8 cellular contexts compared by ENCODE assay signal in genomic region chr16:30121741-30122620, GRCh38. TPM values are rescaled to one million over a fixed set of nuclear protein-coding genes. Genes with fewer than 3 reads are reported as not detected.
A peak's percentile ranks its signal among the peaks of the same experiment; 100 is the strongest.
DNase-seq lines count a peak whose midpoint lies in the region; ATAC-seq and TF ChIP-seq lines count a peak whose summit lies in the region.

No MANE protein-coding gene starts in this region.

- peaks cover 21 to 48% (median 26%) of the 10 kb centered on the region in 4 donors for H3K36me3 ChIP-seq in sigmoid colon

- peaks cover 27% of the 10 kb centered on the region for H3K4me1 Mint-ChIP-seq in activated naive CD8-positive, alpha-beta T cell treated with anti-CD3 and anti-CD28 coated beads, Interleukin-2, amount 10 ng/mL, durations not matched to agents 7 days and 5 days

- TF ChIP-seq POLR2A in sigmoid colon (IDR thresholded peaks at IDR 0.05), result no peak

- intact Hi-C loops in right cardiac atrium (cut with DNase I) (no loop called here), sigmoid colon (cut with DNase I) (loop anchor here (2.0 kb wide), 1 partner anchor 25 kb away; the partner anchor contains the start of gene YPEL3)

- peak overlapping the region; percentile 92 for H3K27ac ChIP-seq in right cardiac atrium (ENCODE audit: low read length)
- H3K27ac ChIP-seq in sigmoid colon, result peak overlapping the region; percentile 93 to 98 (median 96)

- WGBS in right cardiac atrium, result 34% methylated on average over 32 of the region's 32 CpGs
- 51 to 54% methylated on average over 32 of the region's 32 CpGs for WGBS in sigmoid colon, 2 donors

- H3K27ac Mint-ChIP-seq in activated naive CD8-positive, alpha-beta T cell treated with anti-CD3 and anti-CD28 coated beads, Interleukin-2, amount 10 ng/mL, durations not matched to agents 7 days and 5 days, result peak overlapping the region; percentile 88

- peak overlapping the region; percentile 65 for H3K4me3 ChIP-seq in GM12875 (ENCODE audit: low read depth, low read length)
- H3K4me3 ChIP-seq in right cardiac atrium (ENCODE audit: low read length), result peak overlapping the region; percentile 93
- H3K4me3 ChIP-seq in sigmoid colon, result peak overlapping the region; percentile 97 to 99 (median 99)

- no peaks in the 10 kb centered on the region for H3K27me3 Mint-ChIP-seq in activated naive CD8-positive, alpha-beta T cell treated with anti-CD3 and anti-CD28 coated beads, Interleukin-2, amount 10 ng/mL, durations not matched to agents 7 days and 5 days

- H3K4me1 ChIP-seq in right cardiac atrium (ENCODE audit: control insufficient read depth, insufficient read depth, low read length), result peaks cover 3% of the 10 kb centered on the region
- peaks cover 0 to 38% (median 34%) of the 10 kb centered on the region in 4 donors for H3K4me1 ChIP-seq in sigmoid colon

- TF ChIP-seq CTCF in GM12875 (IDR thresholded peaks at IDR 0.05; ENCODE audit: borderline replicate concordance, insufficient read depth, low read depth, low read length) (no peak), sigmoid colon (IDR thresholded peaks at IDR 0.05) (no peak)

- H3K9me3 ChIP-seq in right cardiac atrium (ENCODE audit: control insufficient read depth, low read length) (no peaks in the 10 kb centered on the region), sigmoid colon (no peaks in the 10 kb centered on the region)

- no peak for TF ChIP-seq EP300 in sigmoid colon (IDR thresholded peaks at IDR 0.05)

- DNase-seq in activated naive CD8-positive, alpha-beta T cell treated with anti-CD3 and anti-CD28 coated beads, Interleukin-2, amount 10 ng/mL, durations not matched to agents 7 days and 5 days, result no peak
- DNase-seq in right cardiac atrium (peak; percentile 90 to 95 (median 95)), sigmoid colon (peak; percentile 89), iPS-NIHi7 (ENCODE audit: extremely low spot score) (no peak)
- DNase-seq in stimulated activated CD4-positive, alpha-beta T cell treated with anti-CD3 and anti-CD28 coated beads, Interleukin-4, amount 100 ng/mL, for 1 hour, result no peak

- POLR2A ChIA-PET in activated naive CD8-positive, alpha-beta T cell treated with anti-CD3 and anti-CD28 coated beads, Interleukin-2, amount 10 ng/mL, durations not matched to agents 7 days and 5 days (lab: Charles Lee), result no interaction called here

- no peak for ATAC-seq in activated naive CD8-positive, alpha-beta T cell treated with anti-CD3 and anti-CD28 coated beads, Interleukin-2, amount 10 ng/mL, durations not matched to agents 7 days and 5 days (ENCODE audit: low read depth)
- ATAC-seq in right cardiac atrium, result peak; percentile 85 to 92
- ATAC-seq in HG02763 (IDR thresholded peaks at IDR 0.05; ENCODE audit: unreplicated experiment), result no peak
- ATAC-seq in GM18498 (IDR thresholded peaks at IDR 0.05; ENCODE audit: unreplicated experiment), result no peak

- peaks cover 13% of the 10 kb centered on the region for H3K36me3 Mint-ChIP-seq in activated naive CD8-positive, alpha-beta T cell treated with anti-CD3 and anti-CD28 coated beads, Interleukin-2, amount 10 ng/mL, durations not matched to agents 7 days and 5 days

- H3K27me3 ChIP-seq in right cardiac atrium (ENCODE audit: control insufficient read depth, insufficient read depth) (no peaks in the 10 kb centered on the region), sigmoid colon (no peaks in the 10 kb centered on the region)

- H3K4me3 Mint-ChIP-seq in activated naive CD8-positive, alpha-beta T cell treated with anti-CD3 and anti-CD28 coated beads, Interleukin-2, amount 10 ng/mL, durations not matched to agents 7 days and 5 days, result peak overlapping the region; percentile 89

- H3K9me3 Mint-ChIP-seq in activated naive CD8-positive, alpha-beta T cell treated with anti-CD3 and anti-CD28 coated beads, Interleukin-2, amount 10 ng/mL, durations not matched to agents 7 days and 5 days, result no peaks in the 10 kb centered on the region

RNA-seq across cellular contexts. Expression of gene MAPK3, which starts 1.0 kb away (rescaled TPM):
- 10 to 100 TPM; 77.6 to 81.4 TPM for total RNA-seq in activated naive CD8-positive, alpha-beta T cell treated with anti-CD3 and anti-CD28 coated beads, Interleukin-2, amount 10 ng/mL, durations not matched to agents 7 days and 5 days
- 10 to 100 TPM; 55.9 to 67.8 (median 64.3) TPM for total RNA-seq in right cardiac atrium
- polyA plus RNA-seq in right cardiac atrium, result 78.1 TPM
- 10 to 100 TPM; 43.8 to 59.9 (median 57.6) TPM for total RNA-seq in sigmoid colon
- polyA plus RNA-seq in sigmoid colon, result 100 to 1,000 TPM; 214 to 365 (median 321) TPM

RNA-seq across cellular contexts. Expression of gene GDPD3, which starts 8.6 kb away (rescaled TPM):
- 10 to 100 TPM; 14.3 to 18.6 TPM for total RNA-seq in activated naive CD8-positive, alpha-beta T cell treated with anti-CD3 and anti-CD28 coated beads, Interleukin-2, amount 10 ng/mL, durations not matched to agents 7 days and 5 days
- 1 to 10 TPM; 1.3 to 3.7 (median 3.2) TPM for total RNA-seq in right cardiac atrium
- 2.6 TPM for polyA plus RNA-seq in right cardiac atrium
- total RNA-seq in sigmoid colon, result 1 to 10 TPM in 3 of 4 donors, under 1 TPM in 1; 0.54 to 8.0 (median 2.9) TPM
- 10 to 100 TPM; 17.4 to 68.8 (median 19.0) TPM for polyA plus RNA-seq in sigmoid colon

RNA-seq across cellular contexts. Expression of gene YPEL3, which starts 26.0 kb away (rescaled TPM):
- total RNA-seq in activated naive CD8-positive, alpha-beta T cell treated with anti-CD3 and anti-CD28 coated beads, Interleukin-2, amount 10 ng/mL, durations not matched to agents 7 days and 5 days, result 100 to 1,000 TPM; 135 to 139 TPM
- total RNA-seq in right cardiac atrium, result 10 to 100 TPM; 54.4 to 79.2 (median 71.2) TPM
- 118 TPM for polyA plus RNA-seq in right cardiac atrium
- total RNA-seq in sigmoid colon, result 100 to 1,000 TPM in 2 of 4 donors, 10 to 100 TPM in 2; 82.1 to 110 (median 103) TPM
- 100 to 1,000 TPM in 2 of 3 donors, 10 to 100 TPM in 1; 57.6 to 126 (median 107) TPM for polyA plus RNA-seq in sigmoid colon

RNA-seq across cellular contexts. Expression of gene TBX6, which starts 30.3 kb away (rescaled TPM):
- total RNA-seq in activated naive CD8-positive, alpha-beta T cell treated with anti-CD3 and anti-CD28 coated beads, Interleukin-2, amount 10 ng/mL, durations not matched to agents 7 days and 5 days, result 1 to 10 TPM; 2.4 to 3.0 TPM
- 1 to 10 TPM in 2 of 4 donors, under 1 TPM in 2; 0.67 to 1.2 (median 1.0) TPM for total RNA-seq in right cardiac atrium
- 0.93 TPM for polyA plus RNA-seq in right cardiac atrium
- 1 to 10 TPM in 3 of 4 donors, under 1 TPM in 1; 0.54 to 1.7 (median 1.1) TPM for total RNA-seq in sigmoid colon
- 1 to 10 TPM in 1 of 3 donors, under 1 TPM in 2; 0.23 to 1.1 (median 0.60) TPM for polyA plus RNA-seq in sigmoid colon

RNA-seq across cellular contexts. Expression of gene PPP4C, which starts 46.2 kb away (rescaled TPM):
- total RNA-seq in activated naive CD8-positive, alpha-beta T cell treated with anti-CD3 and anti-CD28 coated beads, Interleukin-2, amount 10 ng/mL, durations not matched to agents 7 days and 5 days, result 100 to 1,000 TPM; 123 to 133 TPM
- total RNA-seq in right cardiac atrium (10 to 100 TPM; 31.3 to 40.8 (median 36.0) TPM), sigmoid colon (10 to 100 TPM; 39.2 to 45.6 (median 43.6) TPM)
- polyA plus RNA-seq in right cardiac atrium (51.8 TPM), sigmoid colon (100 to 1,000 TPM; 118 to 155 (median 146) TPM)

Comparison
In these comparisons a context has a peak if more than half of its experiments do, and no peak if none do; other contexts are left out.
1. ATAC-seq: peak in right cardiac atrium (2 of 2); none in activated naive CD8-positive, alpha-beta T cell treated with anti-CD3 and anti-CD28 coated beads, Interleukin-2, amount 10 ng/mL, durations not matched to agents 7 days and 5 days (single experiment), HG02763 (single experiment) and GM18498 (single experiment).
2. DNase-seq: peak in right cardiac atrium (3 of 3) and sigmoid colon (single experiment); none in activated naive CD8-positive, alpha-beta T cell treated with anti-CD3 and anti-CD28 coated beads, Interleukin-2, amount 10 ng/mL, durations not matched to agents 7 days and 5 days (single experiment), iPS-NIHi7 (single experiment) and stimulated activated CD4-positive, alpha-beta T cell treated with anti-CD3 and anti-CD28 coated beads, Interleukin-4, amount 100 ng/mL, for 1 hour (single experiment).
3. Peak in every context shown above with its lines, with median percentiles within 50 percentile points of each other: H3K4me3 ChIP-seq.